ENCODE assay signal across 1 cellular context in the genomic region with DNA sequence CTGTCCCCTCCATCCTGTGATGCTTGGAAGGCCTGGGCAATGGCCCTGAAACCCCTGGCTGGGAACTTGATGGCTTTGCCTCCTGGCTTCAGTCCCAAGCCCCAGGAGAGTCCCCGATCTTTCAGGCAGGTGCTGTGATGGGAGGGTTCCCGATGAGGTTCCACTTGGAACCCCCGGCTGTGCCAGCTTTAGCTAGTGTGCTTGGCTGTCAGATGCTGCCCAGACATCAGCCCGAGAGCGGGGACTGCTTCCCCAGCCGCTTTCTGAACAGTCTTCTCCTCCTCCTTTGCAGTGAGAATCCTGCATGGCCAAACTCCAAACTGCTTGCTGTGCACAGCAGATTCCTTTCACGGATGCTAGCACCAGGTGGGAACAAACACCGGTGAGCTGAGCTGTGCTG.
TF ChIP-seq lines count a peak whose summit lies in the region.

No MANE protein-coding gene starts in this region.

TF ChIP-seq in WTC11, 78 proteins besides CTCF, POLR2A, EP300 and RAD21:
- TF ChIP-seq, protein P1, sequence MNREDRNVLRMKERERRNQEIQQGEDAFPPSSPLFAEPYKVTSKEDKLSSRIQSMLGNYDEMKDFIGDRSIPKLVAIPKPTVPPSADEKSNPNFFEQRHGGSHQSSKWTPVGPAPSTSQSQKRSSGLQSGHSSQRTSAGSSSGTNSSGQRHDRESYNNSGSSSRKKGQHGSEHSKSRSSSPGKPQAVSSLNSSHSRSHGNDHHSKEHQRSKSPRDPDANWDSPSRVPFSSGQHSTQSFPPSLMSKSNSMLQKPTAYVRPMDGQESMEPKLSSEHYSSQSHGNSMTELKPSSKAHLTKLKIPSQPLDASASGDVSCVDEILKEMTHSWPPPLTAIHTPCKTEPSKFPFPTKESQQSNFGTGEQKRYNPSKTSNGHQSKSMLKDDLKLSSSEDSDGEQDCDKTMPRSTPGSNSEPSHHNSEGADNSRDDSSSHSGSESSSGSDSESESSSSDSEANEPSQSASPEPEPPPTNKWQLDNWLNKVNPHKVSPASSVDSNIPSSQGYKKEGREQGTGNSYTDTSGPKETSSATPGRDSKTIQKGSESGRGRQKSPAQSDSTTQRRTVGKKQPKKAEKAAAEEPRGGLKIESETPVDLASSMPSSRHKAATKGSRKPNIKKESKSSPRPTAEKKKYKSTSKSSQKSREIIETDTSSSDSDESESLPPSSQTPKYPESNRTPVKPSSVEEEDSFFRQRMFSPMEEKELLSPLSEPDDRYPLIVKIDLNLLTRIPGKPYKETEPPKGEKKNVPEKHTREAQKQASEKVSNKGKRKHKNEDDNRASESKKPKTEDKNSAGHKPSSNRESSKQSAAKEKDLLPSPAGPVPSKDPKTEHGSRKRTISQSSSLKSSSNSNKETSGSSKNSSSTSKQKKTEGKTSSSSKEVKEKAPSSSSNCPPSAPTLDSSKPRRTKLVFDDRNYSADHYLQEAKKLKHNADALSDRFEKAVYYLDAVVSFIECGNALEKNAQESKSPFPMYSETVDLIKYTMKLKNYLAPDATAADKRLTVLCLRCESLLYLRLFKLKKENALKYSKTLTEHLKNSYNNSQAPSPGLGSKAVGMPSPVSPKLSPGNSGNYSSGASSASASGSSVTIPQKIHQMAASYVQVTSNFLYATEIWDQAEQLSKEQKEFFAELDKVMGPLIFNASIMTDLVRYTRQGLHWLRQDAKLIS (CRISPR knock-in tag; IDR thresholded peaks at IDR 0.05; ENCODE audit: borderline replicate concordance), result no peak
- TF ChIP-seq, protein P2, sequence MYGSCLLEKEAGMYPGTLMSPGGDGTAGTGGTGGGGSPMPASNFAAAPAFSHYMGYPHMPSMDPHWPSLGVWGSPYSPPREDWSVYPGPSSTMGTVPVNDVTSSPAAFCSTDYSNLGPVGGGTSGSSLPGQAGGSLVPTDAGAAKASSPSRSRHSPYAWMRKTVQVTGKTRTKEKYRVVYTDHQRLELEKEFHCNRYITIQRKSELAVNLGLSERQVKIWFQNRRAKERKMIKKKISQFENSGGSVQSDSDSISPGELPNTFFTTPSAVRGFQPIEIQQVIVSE (CRISPR knock-in tag; IDR thresholded peaks at IDR 0.05; ENCODE audit: borderline replicate concordance), result no peak
- TF ChIP-seq, protein P3, sequence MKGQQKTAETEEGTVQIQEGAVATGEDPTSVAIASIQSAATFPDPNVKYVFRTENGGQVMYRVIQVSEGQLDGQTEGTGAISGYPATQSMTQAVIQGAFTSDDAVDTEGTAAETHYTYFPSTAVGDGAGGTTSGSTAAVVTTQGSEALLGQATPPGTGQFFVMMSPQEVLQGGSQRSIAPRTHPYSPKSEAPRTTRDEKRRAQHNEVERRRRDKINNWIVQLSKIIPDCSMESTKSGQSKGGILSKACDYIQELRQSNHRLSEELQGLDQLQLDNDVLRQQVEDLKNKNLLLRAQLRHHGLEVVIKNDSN (CRISPR knock-in tag; IDR thresholded peaks at IDR 0.05), result no peak
- no peak for TF ChIP-seq MYBL2 (CRISPR knock-in tag; IDR thresholded peaks at IDR 0.05)
- TF ChIP-seq ZNF219 (CRISPR knock-in tag; IDR thresholded peaks at IDR 0.05; ENCODE audit: borderline replicate concordance), result no peak
- no peak for TF ChIP-seq NR2C2 (CRISPR knock-in tag; IDR thresholded peaks at IDR 0.05)
- TF ChIP-seq ELF4 (CRISPR knock-in tag; IDR thresholded peaks at IDR 0.05; ENCODE audit: low read depth), result no peak
- TF ChIP-seq, protein P4, sequence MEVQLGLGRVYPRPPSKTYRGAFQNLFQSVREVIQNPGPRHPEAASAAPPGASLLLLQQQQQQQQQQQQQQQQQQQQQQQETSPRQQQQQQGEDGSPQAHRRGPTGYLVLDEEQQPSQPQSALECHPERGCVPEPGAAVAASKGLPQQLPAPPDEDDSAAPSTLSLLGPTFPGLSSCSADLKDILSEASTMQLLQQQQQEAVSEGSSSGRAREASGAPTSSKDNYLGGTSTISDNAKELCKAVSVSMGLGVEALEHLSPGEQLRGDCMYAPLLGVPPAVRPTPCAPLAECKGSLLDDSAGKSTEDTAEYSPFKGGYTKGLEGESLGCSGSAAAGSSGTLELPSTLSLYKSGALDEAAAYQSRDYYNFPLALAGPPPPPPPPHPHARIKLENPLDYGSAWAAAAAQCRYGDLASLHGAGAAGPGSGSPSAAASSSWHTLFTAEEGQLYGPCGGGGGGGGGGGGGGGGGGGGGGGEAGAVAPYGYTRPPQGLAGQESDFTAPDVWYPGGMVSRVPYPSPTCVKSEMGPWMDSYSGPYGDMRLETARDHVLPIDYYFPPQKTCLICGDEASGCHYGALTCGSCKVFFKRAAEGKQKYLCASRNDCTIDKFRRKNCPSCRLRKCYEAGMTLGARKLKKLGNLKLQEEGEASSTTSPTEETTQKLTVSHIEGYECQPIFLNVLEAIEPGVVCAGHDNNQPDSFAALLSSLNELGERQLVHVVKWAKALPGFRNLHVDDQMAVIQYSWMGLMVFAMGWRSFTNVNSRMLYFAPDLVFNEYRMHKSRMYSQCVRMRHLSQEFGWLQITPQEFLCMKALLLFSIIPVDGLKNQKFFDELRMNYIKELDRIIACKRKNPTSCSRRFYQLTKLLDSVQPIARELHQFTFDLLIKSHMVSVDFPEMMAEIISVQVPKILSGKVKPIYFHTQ (CRISPR knock-in tag; IDR thresholded peaks at IDR 0.05), result no peak
- no peak for TF ChIP-seq ZNF671 (CRISPR knock-in tag; IDR thresholded peaks at IDR 0.05)
- no peak for TF ChIP-seq FOXK1 (CRISPR knock-in tag; IDR thresholded peaks at IDR 0.05)
- TF ChIP-seq, protein P5, sequence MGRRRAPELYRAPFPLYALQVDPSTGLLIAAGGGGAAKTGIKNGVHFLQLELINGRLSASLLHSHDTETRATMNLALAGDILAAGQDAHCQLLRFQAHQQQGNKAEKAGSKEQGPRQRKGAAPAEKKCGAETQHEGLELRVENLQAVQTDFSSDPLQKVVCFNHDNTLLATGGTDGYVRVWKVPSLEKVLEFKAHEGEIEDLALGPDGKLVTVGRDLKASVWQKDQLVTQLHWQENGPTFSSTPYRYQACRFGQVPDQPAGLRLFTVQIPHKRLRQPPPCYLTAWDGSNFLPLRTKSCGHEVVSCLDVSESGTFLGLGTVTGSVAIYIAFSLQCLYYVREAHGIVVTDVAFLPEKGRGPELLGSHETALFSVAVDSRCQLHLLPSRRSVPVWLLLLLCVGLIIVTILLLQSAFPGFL (CRISPR knock-in tag; IDR thresholded peaks at IDR 0.05; ENCODE audit: borderline replicate concordance), result no peak
- TF ChIP-seq SP1 (CRISPR knock-in tag; conservative IDR thresholded peaks at IDR 0.05), result no peak
- TF ChIP-seq MXD4 (CRISPR knock-in tag; IDR thresholded peaks at IDR 0.05; ENCODE audit: borderline replicate concordance), result no peak
- TF ChIP-seq, protein P6, sequence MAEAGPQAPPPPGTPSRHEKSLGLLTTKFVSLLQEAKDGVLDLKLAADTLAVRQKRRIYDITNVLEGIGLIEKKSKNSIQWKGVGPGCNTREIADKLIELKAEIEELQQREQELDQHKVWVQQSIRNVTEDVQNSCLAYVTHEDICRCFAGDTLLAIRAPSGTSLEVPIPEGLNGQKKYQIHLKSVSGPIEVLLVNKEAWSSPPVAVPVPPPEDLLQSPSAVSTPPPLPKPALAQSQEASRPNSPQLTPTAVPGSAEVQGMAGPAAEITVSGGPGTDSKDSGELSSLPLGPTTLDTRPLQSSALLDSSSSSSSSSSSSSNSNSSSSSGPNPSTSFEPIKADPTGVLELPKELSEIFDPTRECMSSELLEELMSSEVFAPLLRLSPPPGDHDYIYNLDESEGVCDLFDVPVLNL (CRISPR knock-in tag; IDR thresholded peaks at IDR 0.05; ENCODE audit: borderline replicate concordance, low read depth), result no peak
- TF ChIP-seq, protein P7, sequence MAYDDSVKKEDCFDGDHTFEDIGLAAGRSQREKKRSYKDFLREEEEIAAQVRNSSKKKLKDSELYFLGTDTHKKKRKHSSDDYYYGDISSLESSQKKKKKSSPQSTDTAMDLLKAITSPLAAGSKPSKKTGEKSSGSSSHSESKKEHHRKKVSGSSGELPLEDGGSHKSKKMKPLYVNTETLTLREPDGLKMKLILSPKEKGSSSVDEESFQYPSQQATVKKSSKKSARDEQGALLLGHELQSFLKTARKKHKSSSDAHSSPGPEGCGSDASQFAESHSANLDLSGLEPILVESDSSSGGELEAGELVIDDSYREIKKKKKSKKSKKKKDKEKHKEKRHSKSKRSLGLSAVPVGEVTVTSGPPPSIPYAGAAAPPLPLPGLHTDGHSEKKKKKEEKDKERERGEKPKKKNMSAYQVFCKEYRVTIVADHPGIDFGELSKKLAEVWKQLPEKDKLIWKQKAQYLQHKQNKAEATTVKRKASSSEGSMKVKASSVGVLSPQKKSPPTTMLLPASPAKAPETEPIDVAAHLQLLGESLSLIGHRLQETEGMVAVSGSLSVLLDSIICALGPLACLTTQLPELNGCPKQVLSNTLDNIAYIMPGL (CRISPR knock-in tag; IDR thresholded peaks at IDR 0.05), result no peak
- TF ChIP-seq ATF1 (CRISPR knock-in tag; IDR thresholded peaks at IDR 0.05), result no peak
- no peak for TF ChIP-seq ETV6 (CRISPR knock-in tag; IDR thresholded peaks at IDR 0.05)
- TF ChIP-seq ZNF423 (CRISPR knock-in tag; IDR thresholded peaks at IDR 0.05), result no peak
- TF ChIP-seq, protein P8, sequence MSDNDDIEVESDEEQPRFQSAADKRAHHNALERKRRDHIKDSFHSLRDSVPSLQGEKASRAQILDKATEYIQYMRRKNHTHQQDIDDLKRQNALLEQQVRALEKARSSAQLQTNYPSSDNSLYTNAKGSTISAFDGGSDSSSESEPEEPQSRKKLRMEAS (CRISPR knock-in tag; IDR thresholded peaks at IDR 0.05), result no peak
